ENCODE assay signal across 8 cellular contexts in genomic region chr7:87148332-87148955, GRCh38. TPM values are rescaled to one million over a fixed set of nuclear protein-coding genes. Genes with fewer than 3 reads are reported as not detected.
DNase-seq lines count a peak whose midpoint lies in the region; ATAC-seq and TF ChIP-seq lines count a peak whose summit lies in the region.

No MANE protein-coding gene starts in this region.

- H3K36me3 ChIP-seq in BE2C (no peaks in the 10 kb centered on the region), RWPE2 (ENCODE audit: low read depth) (peaks cover under 1% of the 10 kb centered on the region; the same call in 1 of the 2 replicates), HAP-1 (replicated peaks) (0 out of 2 replicates have a peak, but pooled peaks cover 2% of the 10 kb centered on the region)

- H3K4me1 ChIP-seq in BE2C: no peaks in the 10 kb centered on the region
- peaks cover 2% of the 10 kb centered on the region for H3K4me1 ChIP-seq in RWPE2 (ENCODE audit: insufficient read depth, poor library complexity, severe bottlenecking)
- no peaks in the 10 kb centered on the region for H3K4me1 ChIP-seq in HAP-1

- H3K27me3 ChIP-seq in BE2C (no peaks in the 10 kb centered on the region), RWPE2 (ENCODE audit: insufficient read depth, poor library complexity, severe bottlenecking) (no peaks in the 10 kb centered on the region), HAP-1 (ENCODE audit: low read depth) (no peaks in the 10 kb centered on the region; the same call in 1 of the 2 replicates)

- H3K9me3 ChIP-seq in BE2C: no peaks in the 10 kb centered on the region
- H3K9me3 ChIP-seq in RWPE2 (ENCODE audit: severe bottlenecking): no peaks in the 10 kb centered on the region
- no peaks in the 10 kb centered on the region for H3K9me3 ChIP-seq in HAP-1

- H3K4me3 ChIP-seq in BE2C (ENCODE audit: low read depth, low read length): no peak overlapping the region
- no peak overlapping the region for H3K4me3 ChIP-seq in RWPE2 (ENCODE audit: severe bottlenecking)
- no peak overlapping the region for H3K4me3 ChIP-seq in HAP-1

- TF ChIP-seq CTCF in BE2C (IDR thresholded peaks at IDR 0.05; ENCODE audit: low read depth, low read length): peak; percentile 58
- TF ChIP-seq CTCF in GM13977 (IDR thresholded peaks at IDR 0.05; ENCODE audit: extremely low read depth, insufficient read depth, missing control alignments): peak; percentile 56
- TF ChIP-seq CTCF in RWPE2 (IDR thresholded peaks at IDR 0.05; ENCODE audit: poor library complexity, severe bottlenecking): peak; percentile 88

- DNase-seq in BE2C (no peak), GM13977 (ENCODE audit: low spot score) (peak; percentile 50), RWPE2 (ENCODE audit: low spot score) (no peak), germinal center (ENCODE audit: low spot score) (peak; percentile 12), HAP-1 (ENCODE audit: low spot score in 2 of 2) (no peak), HK-2 (ENCODE audit: unreplicated experiment) (no peak)

- in situ Hi-C loops in GM13977 (cut with MboI; ENCODE audit: low pct_unique_long_range_greater_than_20kb, low sequenced_read_pairs, unreplicated experiment): loop anchor here (10.0 kb wide), 1 partner anchor 214 kb away; no protein-coding TSS in a partner anchor
- in situ Hi-C loops in HAP-1 (cut with MboI; ENCODE audit: low sequenced_read_pairs): loop anchor here (25.0 kb wide), 1 partner anchor 211 kb away; no protein-coding TSS in a partner anchor

- no peak for ATAC-seq in RWPE2 (ENCODE audit: low read depth)
- no peak for ATAC-seq in GM21360 (IDR thresholded peaks at IDR 0.05; ENCODE audit: unreplicated experiment)
- no peak for ATAC-seq in HG03571 (IDR thresholded peaks at IDR 0.05; ENCODE audit: unreplicated experiment)

- H3K27ac ChIP-seq in RWPE2 (ENCODE audit: poor library complexity, severe bottlenecking): no peak overlapping the region

RNA-seq across cellular contexts. Expression of gene DMTF1, which starts 3.8 kb away (rescaled TPM):
- 86.9 TPM for polyA plus RNA-seq in BE2C (2012; ENCODE audit: insufficient read depth, insufficient read length, low read depth)

Comparison
In these comparisons a context has a peak if more than half of its experiments do, and no peak if none do; other contexts are left out.
1. DNase-seq: peak in GM13977 (single experiment) and germinal center (single experiment); none in BE2C (single experiment), RWPE2 (single experiment), HAP-1 (0 of 2) and HK-2 (single experiment).
2. Peak in every context shown above with its lines, with median percentiles within 50 percentile points of each other: CTCF ChIP-seq.